23 cellular contexts compared by ENCODE assay signal in the genomic region with DNA sequence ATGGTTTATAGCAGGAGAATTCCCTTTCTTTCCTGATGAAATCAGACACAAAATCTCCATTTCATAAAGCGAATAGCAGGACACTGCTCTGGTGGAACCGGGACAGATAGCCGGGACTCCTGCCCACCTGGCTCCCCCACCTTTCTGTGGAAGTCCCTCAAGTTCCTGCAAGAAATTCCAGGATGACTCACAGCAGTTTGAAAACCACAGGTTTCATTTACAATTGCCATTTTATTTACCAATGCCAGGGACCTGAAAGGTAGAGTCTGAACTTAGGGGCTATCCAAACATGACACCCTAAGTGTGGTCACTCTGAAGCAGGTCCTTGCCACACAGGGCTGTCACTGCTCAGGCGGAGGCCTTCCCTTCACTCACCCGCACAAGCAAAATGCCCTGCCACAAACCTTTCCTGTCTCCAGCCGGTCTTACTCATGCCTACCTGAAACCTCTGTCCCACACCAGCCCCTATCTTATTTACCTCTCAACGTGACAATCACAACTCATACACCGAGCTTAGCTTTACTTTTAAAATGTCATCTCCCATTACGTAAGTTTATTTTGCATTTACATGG.
"Had no signal": no experiment of that assay in that cellular context is flagged by ENCODE, and none has a peak within 500 bp of the region (broad histone marks: within the 10 kb centered on the region; RNA-seq: fewer than 3 reads in every experiment).

No MANE protein-coding gene starts in this region.

- H3K9me3 ChIP-seq: colonic mucosa, left lung, stomach, suprapubic skin had no signal

- DNase-seq: activated CD4-positive, alpha-beta T cell treated with anti-CD3 and anti-CD28 coated beads for 1 hour; activated CD8-positive, alpha-beta memory T cell treated with anti-CD3 and anti-CD28 coated beads for 24 hours; activated CD8-positive, alpha-beta memory T cell treated with anti-CD3 and anti-CD28 coated beads, Interleukin-2, amount 50 U/mL, for 4 hours; activated T-cell treated with anti-CD3 and anti-CD28 coated beads, Interleukin-2, amount 50 U/mL, for 24 hours; aorta; colonic mucosa; erythroblast; foreskin melanocyte; kidney; left lung; naive thymus-derived CD8-positive, alpha-beta T cell; small intestine; stimulated activated CD4-positive, alpha-beta T cell treated with anti-CD3 and anti-CD28 coated beads, Interleukin-15, amount 100 ng/mL, for 24 hours; stomach; T-helper 9 cell had no signal

- FAIRE-seq: endometrium, kidney, small intestine had no signal

- H3K36me3 ChIP-seq: colonic mucosa, left lung, stomach, suprapubic skin, tibial nerve had no signal

- H3K27me3 ChIP-seq: colonic mucosa, left lung, stomach, suprapubic skin, tibial nerve had no signal

- ATAC-seq: activated naive CD4-positive, alpha-beta T cell treated with anti-CD3 and anti-CD28 coated beads, Interleukin-2, amount 50 U/mL, for 72 hours; activated T-helper 17 cell treated with anti-CD3 and anti-CD28 coated beads, Interleukin-2, amount 50 U/mL, for 72 hours; left lung; naive thymus-derived CD8-positive, alpha-beta T cell; sciatic nerve; stimulated activated memory B cell treated with anti-CD40 and anti-IgM and Interleukin-4, amounts not matched to agents 10 μg/mL and 1 μg/mL and 100 μg/mL, for 72 hours had no signal

- H3K4me3 ChIP-seq: colonic mucosa, left lung, lung, stomach, suprapubic skin, tibial nerve had no signal

- H3K27ac ChIP-seq: colonic mucosa, left lung, stomach, suprapubic skin, tibial nerve had no signal

- H3K4me1 ChIP-seq: colonic mucosa, left lung, stomach, suprapubic skin, tibial nerve had no signal
